ENCODE assay signal across 9 cellular contexts in the genomic region with DNA sequence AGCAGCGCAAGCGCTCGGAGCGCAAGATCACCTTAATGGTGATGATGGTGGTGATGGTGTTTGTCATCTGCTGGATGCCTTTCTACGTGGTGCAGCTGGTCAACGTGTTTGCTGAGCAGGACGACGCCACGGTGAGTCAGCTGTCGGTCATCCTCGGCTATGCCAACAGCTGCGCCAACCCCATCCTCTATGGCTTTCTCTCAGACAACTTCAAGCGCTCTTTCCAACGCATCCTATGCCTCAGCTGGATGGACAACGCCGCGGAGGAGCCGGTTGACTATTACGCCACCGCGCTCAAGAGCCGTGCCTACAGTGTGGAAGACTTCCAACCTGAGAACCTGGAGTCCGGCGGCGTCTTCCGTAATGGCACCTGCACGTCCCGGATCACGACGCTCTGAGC. TPM values are rescaled to one million over a fixed set of nuclear protein-coding genes. Genes with fewer than 3 reads are reported as not detected.
DNase-seq lines count a peak whose midpoint lies in the region; ATAC-seq and TF ChIP-seq lines count a peak whose summit lies in the region.
"Had no signal": no experiment of that assay in that cellular context is flagged by ENCODE, and none has a peak within 500 bp of the region (broad histone marks: within the 10 kb centered on the region; RNA-seq: fewer than 3 reads in every experiment).

No MANE protein-coding gene starts in this region.

- peak overlapping the region; percentile 89 for H3K4me2 ChIP-seq in hepatocyte

- WGBS in hepatocyte (ENCODE audit: low lambda C conversion rate, missing lambda C conversion rate): 56% methylated on average over 30 of the region's 30 CpGs

- H3K9me2 ChIP-seq in hepatocyte (replicated peaks; ENCODE audit: insufficient read depth): no peaks in the 10 kb centered on the region

- H3K9me3 ChIP-seq in hepatocyte (ENCODE audit: low read depth): no peaks in the 10 kb centered on the region

- H3K4me3 Mint-ChIP-seq in activated T-helper 17 cell treated with anti-CD3 and anti-CD28 coated beads, Interleukin-2, amount 50 U/mL, for 72 hours: peak overlapping the region; percentile 31
- H3K4me3 Mint-ChIP-seq: memory B cell had no signal

- H3K4me3 ChIP-seq in hepatocyte: no peak overlapping the region
- H3K4me3 ChIP-seq in skin epidermis: peak overlapping the region in 4 of 7 experiments; percentile 3 to 31 (median 13)

- H3K79me2 ChIP-seq in hepatocyte: no peaks in the 10 kb centered on the region

- H3K9me3 Mint-ChIP-seq in activated T-helper 17 cell treated with anti-CD3 and anti-CD28 coated beads, Interleukin-2, amount 50 U/mL, for 72 hours: peaks cover 4% of the 10 kb centered on the region

- no peak overlapping the region for H3K27ac Mint-ChIP-seq in activated T-helper 17 cell treated with anti-CD3 and anti-CD28 coated beads, Interleukin-2, amount 50 U/mL, for 72 hours
- H3K27ac Mint-ChIP-seq: memory B cell had no signal

- no peak for TF ChIP-seq CTCF in hepatocyte (IDR thresholded peaks at IDR 0.05; ENCODE audit: poor library complexity)

- peaks cover 49% of the 10 kb centered on the region for H3K27me3 ChIP-seq in hepatocyte

- H3K27me3 Mint-ChIP-seq in activated T-helper 17 cell treated with anti-CD3 and anti-CD28 coated beads, Interleukin-2, amount 50 U/mL, for 72 hours: peaks cover 56% of the 10 kb centered on the region

- H4K20me1 ChIP-seq in hepatocyte (ENCODE audit: insufficient read depth, poor library complexity, severe bottlenecking): no peaks in the 10 kb centered on the region

- peak; percentile 37 for ATAC-seq in activated T-helper 17 cell treated with anti-CD3 and anti-CD28 coated beads, Interleukin-2, amount 50 U/mL, for 72 hours (replicated peaks)
- ATAC-seq in HG03135 (IDR thresholded peaks at IDR 0.05; ENCODE audit: unreplicated experiment) (no peak), HG03108 (IDR thresholded peaks at IDR 0.05; ENCODE audit: unreplicated experiment) (no peak)

- no peaks in the 10 kb centered on the region for H3K36me3 ChIP-seq in hepatocyte (replicated peaks; ENCODE audit: insufficient read depth, low read depth)

- H2AFZ ChIP-seq in hepatocyte: no peak overlapping the region

- peaks cover 21% of the 10 kb centered on the region for H3K4me1 ChIP-seq in hepatocyte (ENCODE audit: insufficient read depth)

- DNase-seq in GM04504 (ENCODE audit: low read depth) (peak; percentile 66), hepatocyte (ENCODE audit: low spot score) (peak; percentile 16), 8988T (no peak), NCI-H1417 (lab: John Stamatoyannopoulos, UW) (no peak)

- peaks cover 6% of the 10 kb centered on the region for H3K4me1 Mint-ChIP-seq in activated T-helper 17 cell treated with anti-CD3 and anti-CD28 coated beads, Interleukin-2, amount 50 U/mL, for 72 hours
- H3K4me1 Mint-ChIP-seq: memory B cell had no signal

- H3K27ac ChIP-seq in hepatocyte (no peak overlapping the region), skin epidermis (no peak overlapping the region)

- peaks cover 11% of the 10 kb centered on the region for H3K36me3 Mint-ChIP-seq in activated T-helper 17 cell treated with anti-CD3 and anti-CD28 coated beads, Interleukin-2, amount 50 U/mL, for 72 hours (ENCODE audit: low read depth)
- H3K36me3 Mint-ChIP-seq: memory B cell had no signal

RNA-seq across cellular contexts. Expression of gene SSTR1, which starts 2.5 kb away (rescaled TPM):
- not detected for total RNA-seq in activated T-helper 17 cell treated with anti-CD3 and anti-CD28 coated beads, Interleukin-2, amount 50 U/mL, for 72 hours
- total RNA-seq in hepatocyte: 6.0 and 7.3 TPM in 2 replicates
- polyA plus RNA-seq in hepatocyte: 2.8 and 7.1 TPM in 2 replicates

RNA-seq across cellular contexts. Expression of gene CLEC14A, which starts 45.7 kb away (rescaled TPM):
- not detected for total RNA-seq in activated T-helper 17 cell treated with anti-CD3 and anti-CD28 coated beads, Interleukin-2, amount 50 U/mL, for 72 hours
- total RNA-seq in hepatocyte: 2.3 and 4.0 TPM in 2 replicates
- 1.1 and 1.9 TPM in 2 replicates for polyA plus RNA-seq in hepatocyte

Comparison
In these comparisons a context has a peak if more than half of its experiments do, and no peak if none do; other contexts are left out.
1. DNase-seq: peak in GM04504 (single experiment) and hepatocyte (single experiment); none in 8988T (single experiment) and NCI-H1417 (0 of 3).